Comparison of ENCODE assay signal across 26 cellular contexts in genomic region chr6:40899684-40900155, GRCh38.
A peak's percentile ranks its signal among the peaks of the same experiment; 100 is the strongest.
DNase-seq lines count a peak whose midpoint lies in the region; ATAC-seq and TF ChIP-seq lines count a peak whose summit lies in the region.
"Had no signal": no experiment of that assay in that cellular context is flagged by ENCODE, and none has a peak within 500 bp of the region (broad histone marks: within the 10 kb centered on the region; RNA-seq: fewer than 3 reads in every experiment).

No MANE protein-coding gene starts in this region.

- TF ChIP-seq CTCF in ascending aorta (IDR thresholded peaks at IDR 0.05) (no peak), transverse colon (IDR thresholded peaks at IDR 0.05) (no peak)

- H3K27me3 ChIP-seq in ascending aorta = no peaks in the 10 kb centered on the region
- no peaks in the 10 kb centered on the region for H3K27me3 ChIP-seq in transverse colon
- H3K27me3 ChIP-seq: right lobe of liver, upper lobe of left lung had no signal

- H3K4me1 ChIP-seq in ascending aorta (peaks cover 12 to 42% of the 10 kb centered on the region in 2 donors), transverse colon (no peaks in the 10 kb centered on the region)
- H3K4me1 ChIP-seq: lower lobe of right lung, parathyroid adenoma, upper lobe of left lung had no signal

- H3K4me3 ChIP-seq in ascending aorta (no peak overlapping the region), transverse colon (no peak overlapping the region)
- H3K4me3 ChIP-seq: lower lobe of right lung, right lobe of liver, upper lobe of left lung had no signal

- H3K36me3 ChIP-seq in ascending aorta = no peaks in the 10 kb centered on the region
- no peaks in the 10 kb centered on the region for H3K36me3 ChIP-seq in transverse colon
- H3K36me3 ChIP-seq: lower lobe of right lung, right lobe of liver, upper lobe of left lung had no signal

- peak overlapping the region; percentile 58 to 85 for H3K27ac ChIP-seq in ascending aorta
- no peak overlapping the region for H3K27ac ChIP-seq in transverse colon
- H3K27ac ChIP-seq: lower lobe of right lung, parathyroid adenoma, right lobe of liver, upper lobe of left lung had no signal

- WGBS in transverse colon (ENCODE audit: low coverage in 1 of 2), 2 donors = 48 to 57% methylated on average over 1 to 7 of the region's 7 CpGs

- no peaks in the 10 kb centered on the region for H3K9me3 ChIP-seq in ascending aorta
- no peaks in the 10 kb centered on the region for H3K9me3 ChIP-seq in transverse colon
- H3K9me3 ChIP-seq: lower lobe of right lung, right lobe of liver, upper lobe of left lung had no signal

- ATAC-seq in Right ventricle myocardium superior (ENCODE audit: poor library complexity) (peak; percentile 12), left colon (peak; percentile 47), GM19463 (IDR thresholded peaks at IDR 0.05; ENCODE audit: unreplicated experiment) (no peak)
- ATAC-seq: lower lobe of right lung; stimulated activated effector memory CD8-positive, alpha-beta T cell treated with anti-CD3 and anti-CD28 coated beads, Interleukin-12 subunit alpha, Interleukin-12 subunit beta, amount 100 ng/mL, for 72 hours had no signal

- no peak for TF ChIP-seq POLR2A in transverse colon (IDR thresholded peaks at IDR 0.05)

- no peak for DNase-seq in Right ventricle myocardium superior
- DNase-seq in cardiac septum (ENCODE audit: low spot score) = no peak
- DNase-seq in ascending aorta (ENCODE audit: low spot score in 2 of 2) = no peak
- DNase-seq in left colon = no peak
- peak; percentile 10 for DNase-seq in transverse colon
- DNase-seq in activated T-cell treated with anti-CD3 and anti-CD28 coated beads, Interleukin-2, amount 50 U/mL, for 1 hour = no peak
- DNase-seq in NCI-H2029 (lab: John Stamatoyannopoulos, UW) = no peak
- DNase-seq: activated CD4-positive, alpha-beta T cell treated with anti-CD3 and anti-CD28 coated beads for 4 hours; activated gamma-delta T cell; activated T-cell treated with anti-CD3 and anti-CD28 coated beads, Interleukin-2, amount 50 U/mL, for 24 hours; CD8-positive, alpha-beta memory T cell; cerebellar nuclear complex; DND-41; IMR-90; lower lobe of right lung; NCI-H1694 treated with DMSO at 0.1 percent for 48 hours; NCI-H82; nephron progenitor cell; SHP77; stimulated activated CD4-positive, alpha-beta T cell treated with anti-CD3 and anti-CD28 coated beads, Interleukin-4, amount 100 ng/mL, for 24 hours; substantia nigra; upper lobe of left lung had no signal

- TF ChIP-seq EP300 in transverse colon (IDR thresholded peaks at IDR 0.05; ENCODE audit: low read depth) = no peak

- intact Hi-C loops in Right ventricle myocardium superior (cut with DNase I) (loop anchor here (5.0 kb wide), 1 partner anchor 128 kb away; no protein-coding TSS in a partner anchor), cardiac septum (cut with DNase I) (loop anchor here (2.0 to 5.0 kb wide), 3 partner anchors 31 to 168 kb away; no protein-coding TSS in a partner anchor), ascending aorta (cut with DNase I) (loop anchor here (5.0 kb wide), 2 partner anchors 128 to 173 kb away; partner anchors contain the start of genes NFYA and OARD1), left colon (cut with DNase I, micrococcal nuclease) (loop anchor here in 1 of 2 donors (5.0 kb wide), 1 partner anchor 123 kb away; no protein-coding TSS in a partner anchor), transverse colon (cut with DNase I; ENCODE audit: low total_unique reads) (loop anchor here (10.0 kb wide), 1 partner anchor 135 kb away; the partner anchor contains the start of gene UNC5CL)

- in situ Hi-C loops in transverse colon (cut with MboI; ENCODE audit: low pct_ligation_motif_present in 1 of 4, low pct_unique_long_range_greater_than_20kb in 1 of 4, low sequenced_read_pairs in 3 of 4) = loop anchor here in 2 of 4 donors (10.0 kb wide), 1 partner anchor 125 kb away; no protein-coding TSS in a partner anchor

Comparison
In these comparisons a context has a peak if more than half of its experiments do, and no peak if none do; other contexts are left out.
1. H3K27ac ChIP-seq: peak in ascending aorta (2 of 2); none in transverse colon (0 of 4).